10 cellular contexts compared by ENCODE assay signal in the genomic region with DNA sequence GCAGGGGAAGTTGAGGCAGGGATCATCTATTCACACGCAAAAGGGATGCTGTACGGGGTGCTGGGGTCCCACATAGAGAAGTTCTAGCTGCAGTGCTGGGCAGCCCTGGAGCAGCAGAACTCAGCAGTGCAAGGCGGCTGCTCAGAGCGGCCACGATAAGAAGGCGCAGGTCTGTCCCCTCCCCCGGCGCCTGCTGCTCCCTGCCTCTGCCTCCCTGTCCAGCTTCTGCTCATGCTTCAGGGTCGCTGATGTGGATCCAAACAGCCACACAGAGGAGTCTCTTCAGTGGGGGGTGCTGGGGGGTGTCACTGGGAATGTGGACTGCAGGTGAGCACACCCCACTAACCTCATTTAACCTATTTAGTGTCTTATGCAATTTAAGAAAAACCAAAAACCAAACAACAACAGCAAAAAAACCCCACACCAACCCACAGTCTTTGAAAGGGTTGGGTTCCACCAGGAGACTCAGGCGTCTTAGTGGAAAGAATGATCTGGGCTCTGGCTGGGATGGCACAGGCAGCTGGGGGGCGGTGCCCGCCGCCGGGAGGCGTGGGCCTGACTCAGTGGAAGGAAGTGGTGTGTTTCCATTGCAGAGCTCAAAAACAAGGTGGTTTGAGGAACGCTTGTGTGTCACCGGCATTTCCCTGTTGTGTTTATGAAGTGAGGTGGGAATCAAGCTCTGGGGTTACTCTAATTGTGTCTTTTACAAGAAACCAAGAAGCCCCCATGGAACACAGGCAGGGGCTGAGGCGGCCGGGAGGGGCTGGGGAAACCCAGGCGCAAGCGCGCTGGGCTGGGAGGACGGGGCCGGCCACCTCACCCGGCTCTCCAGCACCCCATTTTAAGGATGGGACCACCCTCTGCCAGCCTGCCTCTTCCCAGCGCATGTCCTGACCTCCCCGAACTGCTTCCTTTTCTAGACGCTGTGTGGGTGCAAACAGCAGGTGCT. TPM values are rescaled to one million over a fixed set of nuclear protein-coding genes. Genes with fewer than 3 reads are reported as not detected.
DNase-seq lines count a peak whose midpoint lies in the region; ATAC-seq and TF ChIP-seq lines count a peak whose summit lies in the region.
"Had no signal": no experiment of that assay in that cellular context is flagged by ENCODE, and none has a peak within 500 bp of the region (broad histone marks: within the 10 kb centered on the region; RNA-seq: fewer than 3 reads in every experiment).

No MANE protein-coding gene starts in this region.

- no peak overlapping the region for H3K27ac Mint-ChIP-seq in H9
- peak overlapping the region; percentile 87 for H3K27ac Mint-ChIP-seq in activated CD4-positive, alpha-beta memory T cell treated with anti-CD3 and anti-CD28 coated beads, Interleukin-2, amount 10 ng/mL, durations not matched to agents 7 days and 5 days

- POLR2A ChIA-PET in activated CD4-positive, alpha-beta memory T cell treated with anti-CD3 and anti-CD28 coated beads, Interleukin-2, amount 10 ng/mL, durations not matched to agents 7 days and 5 days (lab: Charles Lee), result interaction anchor here (0.5 to 4.6 kb wide), 25 partner anchors 11 to 246 kb away, joined by 3 to 110 read pairs (median 13); partner anchors contain the start of genes EXOC2 and IRF4

- CTCF ChIA-PET in activated CD4-positive, alpha-beta memory T cell treated with anti-CD3 and anti-CD28 coated beads, Interleukin-2, amount 10 ng/mL, durations not matched to agents 7 days and 5 days (lab: Charles Lee), result interaction anchor here (0.8 to 3.1 kb wide), 13 partner anchors 9 to 225 kb away, joined by 3 to 12 read pairs (median 3); no protein-coding TSS in a partner anchor

- in situ Hi-C loops in HAP-1 (cut with MboI; ENCODE audit: low sequenced_read_pairs), result no loop called here

- no peak overlapping the region for H2BK120ac ChIP-seq in H9 (ENCODE audit: low read depth, low read length, poor library complexity, severe bottlenecking)

- H3K4me1 ChIP-seq in H9 (ENCODE audit: insufficient read depth, low read length) (no peaks in the 10 kb centered on the region), ovary (ENCODE audit: insufficient read depth) (no peaks in the 10 kb centered on the region), HAP-1 (no peaks in the 10 kb centered on the region)
- H3K4me1 ChIP-seq: left lung had no signal

- peak; percentile 21 for DNase-seq in H9
- peak; percentile 92 for DNase-seq in activated CD4-positive, alpha-beta memory T cell treated with anti-CD3 and anti-CD28 coated beads, Interleukin-2, amount 10 ng/mL, durations not matched to agents 7 days and 5 days
- peak; percentile 39 for DNase-seq in dermis blood vessel endothelial cell
- DNase-seq in stimulated activated CD8-positive, alpha-beta memory T cell treated with anti-CD3 and anti-CD28 coated beads, Interleukin-12 subunit alpha, Interleukin-12 subunit beta, amount 100 ng/mL, for 24 hours (ENCODE audit: extremely low read depth), result peak; percentile 83
- no peak for DNase-seq in ovary
- DNase-seq in HAP-1 (ENCODE audit: low spot score in 2 of 2), result no peak
- no peak for DNase-seq in COR-L47 (lab: John Stamatoyannopoulos, UW)

- TF ChIP-seq CTCF in H9 (conservative IDR thresholded peaks at IDR 0.05) (no peak), ovary (IDR thresholded peaks at IDR 0.05) (no peak)

- H2AFZ ChIP-seq in H9 (ENCODE audit: low read length), result no peak overlapping the region

- H3K9me3 ChIP-seq in H9 (ENCODE audit: control insufficient read depth, low read depth, low read length), result peaks cover 6% of the 10 kb centered on the region
- H3K9me3 ChIP-seq in ovary, result no peaks in the 10 kb centered on the region
- H3K9me3 ChIP-seq in HAP-1, result no peaks in the 10 kb centered on the region
- H3K9me3 ChIP-seq: left lung had no signal

- no peaks in the 10 kb centered on the region for H3K79me1 ChIP-seq in H9 (ENCODE audit: insufficient read depth, low read depth, low read length, poor library complexity, severe bottlenecking)

- no peak for TF ChIP-seq POLR2A in ovary (IDR thresholded peaks at IDR 0.05)

- no peak overlapping the region for H2AK5ac ChIP-seq in H9 (ENCODE audit: insufficient read length, low read length)

- H3K4me1 Mint-ChIP-seq in H9, result no peaks in the 10 kb centered on the region
- peaks cover 55% of the 10 kb centered on the region for H3K4me1 Mint-ChIP-seq in activated CD4-positive, alpha-beta memory T cell treated with anti-CD3 and anti-CD28 coated beads, Interleukin-2, amount 10 ng/mL, durations not matched to agents 7 days and 5 days

- H3K56ac ChIP-seq in H9 (ENCODE audit: insufficient read length, low read depth, low read length), result no peak overlapping the region

- no CpG with 5 or more reads among the region's 28 CpGs for WGBS in H9 (ENCODE audit: extremely low coverage, insufficient read length, low lambda C conversion rate)
- 71 to 80% (median 72%) methylated on average over 28 of the region's 28 CpGs for WGBS in ovary, 3 donors

- H3K23me2 ChIP-seq in H9 (ENCODE audit: insufficient read length, low read depth, low read length, poor library complexity, severe bottlenecking), result no peaks in the 10 kb centered on the region

- H3K27me3 ChIP-seq in H9 (ENCODE audit: insufficient read depth, low read length), result no peaks in the 10 kb centered on the region
- H3K27me3 ChIP-seq in ovary, result no peaks in the 10 kb centered on the region
- no peaks in the 10 kb centered on the region for H3K27me3 ChIP-seq in HAP-1 (ENCODE audit: low read depth)

- H2BK12ac ChIP-seq in H9 (ENCODE audit: insufficient read length, low read depth, low read length), result no peak overlapping the region

- peaks cover 1% of the 10 kb centered on the region for H3K27me3 Mint-ChIP-seq in H9 (ENCODE audit: low read depth)
- H3K27me3 Mint-ChIP-seq in activated CD4-positive, alpha-beta memory T cell treated with anti-CD3 and anti-CD28 coated beads, Interleukin-2, amount 10 ng/mL, durations not matched to agents 7 days and 5 days, result peaks cover 12% of the 10 kb centered on the region

- H3K9ac ChIP-seq in H9 (ENCODE audit: extremely low read depth, insufficient read length, low read length), result no peak overlapping the region

- no peak overlapping the region for H2BK5ac ChIP-seq in H9 (ENCODE audit: insufficient read length, low read length)

- no peak overlapping the region for H4K91ac ChIP-seq in H9 (ENCODE audit: insufficient read length, low read depth, low read length)

- no peak for ATAC-seq in HG02571 (IDR thresholded peaks at IDR 0.05; ENCODE audit: unreplicated experiment)
- ATAC-seq: left lung, Panc1 had no signal

- no peak overlapping the region; the same call in 1 of the 2 replicates for H3K14ac ChIP-seq in H9 (ENCODE audit: insufficient read depth, low read length)

- H2BK20ac ChIP-seq in H9 (ENCODE audit: low read depth, low read length, poor library complexity, severe bottlenecking), result no peak overlapping the region

- no peak overlapping the region for H3K4me3 ChIP-seq in ovary
- no peak overlapping the region for H3K4me3 ChIP-seq in HAP-1
- H3K4me3 ChIP-seq: left lung had no signal

- H2BK15ac ChIP-seq in H9 (ENCODE audit: low read depth, low read length), result no peak overlapping the region

- peaks cover 15 to 23% of the 10 kb centered on the region in 2 experiments for H3K9me3 Mint-ChIP-seq in H9
- H3K9me3 Mint-ChIP-seq in activated CD4-positive, alpha-beta memory T cell treated with anti-CD3 and anti-CD28 coated beads, Interleukin-2, amount 10 ng/mL, durations not matched to agents 7 days and 5 days, result peaks cover 5% of the 10 kb centered on the region

- TF ChIP-seq EP300 in ovary (IDR thresholded peaks at IDR 0.05), result no peak

- no peak overlapping the region for H4K8ac ChIP-seq in H9 (replicated peaks; ENCODE audit: insufficient read length, low read depth, low read length)

- no peak overlapping the region for H3K4me2 ChIP-seq in H9 (ENCODE audit: insufficient read depth, insufficient read length, low read length)

- H4K5ac ChIP-seq in H9 (ENCODE audit: insufficient read length, low read depth, low read length), result no peak overlapping the region

- no peaks in the 10 kb centered on the region for H3K79me2 ChIP-seq in H9 (ENCODE audit: insufficient read depth, low read length)

- H3K4ac ChIP-seq in H9 (ENCODE audit: low read depth, low read length), result no peak overlapping the region

- no peak overlapping the region for H3T11ph ChIP-seq in H9 (ENCODE audit: low read length)

- H4K20me1 ChIP-seq in H9 (ENCODE audit: control insufficient read depth, insufficient read depth, insufficient read length), result no peaks in the 10 kb centered on the region

- intact Hi-C loops in ovary (cut with DNase I), result no loop called here

- H3K18ac ChIP-seq in H9 (ENCODE audit: insufficient read length, low read depth, low read length), result no peak overlapping the region

- no peak overlapping the region for H3K4me3 Mint-ChIP-seq in H9
- peak overlapping the region; percentile 64 for H3K4me3 Mint-ChIP-seq in activated CD4-positive, alpha-beta memory T cell treated with anti-CD3 and anti-CD28 coated beads, Interleukin-2, amount 10 ng/mL, durations not matched to agents 7 days and 5 days

- H3K36me3 ChIP-seq in ovary (no peaks in the 10 kb centered on the region), HAP-1 (replicated peaks) (no peaks in the 10 kb centered on the region)
- H3K36me3 ChIP-seq: left lung had no signal

- H3K27ac ChIP-seq in H9 (ENCODE audit: insufficient read length, low read depth, low read length), result no peak overlapping the region
- no peak overlapping the region for H3K27ac ChIP-seq in ovary
- H3K27ac ChIP-seq: left lung had no signal

- H3K23ac ChIP-seq in H9 (ENCODE audit: insufficient read length, low read depth, low read length), result no peak overlapping the region

- peaks cover 3 to 22% (median 11%) of the 10 kb centered on the region in 3 experiments; a peak in 6 of 7 replicates for H3K36me3 Mint-ChIP-seq in H9 (ENCODE audit: insufficient read depth in 1 of 3, low read depth in 3 of 3)
- H3K36me3 Mint-ChIP-seq in activated CD4-positive, alpha-beta memory T cell treated with anti-CD3 and anti-CD28 coated beads, Interleukin-2, amount 10 ng/mL, durations not matched to agents 7 days and 5 days (ENCODE audit: low read depth), result peaks cover 6% of the 10 kb centered on the region

RNA-seq across cellular contexts. Expression of gene IRF4, which starts 55.1 kb away (rescaled TPM):
- total RNA-seq in H9 (2021), result 0.31 and 0.68 TPM in 2 replicates
- 100 to 1,000 TPM; 171 to 178 TPM for total RNA-seq in activated CD4-positive, alpha-beta memory T cell treated with anti-CD3 and anti-CD28 coated beads, Interleukin-2, amount 10 ng/mL, durations not matched to agents 7 days and 5 days
- 0.05 TPM in 1 of 2 replicates, not detected in the other for total RNA-seq in dermis blood vessel endothelial cell
- 10 to 100 TPM in 1 of 7 donors, 1 to 10 TPM in 4, under 1 TPM in 2; 0.38 to 20.7 (median 1.0) TPM for total RNA-seq in ovary
- 1 to 10 TPM in 1 of 2 donors, under 1 TPM in 1; 0.12 to 1.5 TPM for polyA plus RNA-seq in ovary

Comparison
In these comparisons a context has a peak if more than half of its experiments do, and no peak if none do; other contexts are left out.
1. DNase-seq: peak in H9 (single experiment), activated CD4-positive, alpha-beta memory T cell treated with anti-CD3 and anti-CD28 coated beads, Interleukin-2, amount 10 ng/mL, durations not matched to agents 7 days and 5 days (single experiment), dermis blood vessel endothelial cell (single experiment) and stimulated activated CD8-positive, alpha-beta memory T cell treated with anti-CD3 and anti-CD28 coated beads, Interleukin-12 subunit alpha, Interleukin-12 subunit beta, amount 100 ng/mL, for 24 hours (single experiment); none in ovary (0 of 5), HAP-1 (0 of 2) and COR-L47 (single experiment).
2. RNA of gene IRF4, which starts 55.1 kb away (total RNA-seq): 171 to 178 TPM in activated CD4-positive, alpha-beta memory T cell treated with anti-CD3 and anti-CD28 coated beads, Interleukin-2, amount 10 ng/mL, durations not matched to agents 7 days and 5 days; 0.38 to 20.7 TPM in ovary, 0.31 to 0.68 TPM in H9 and 0.05 TPM in dermis blood vessel endothelial cell; every median in the first group is over 4 times any median in the second.